In the genomic region with DNA sequence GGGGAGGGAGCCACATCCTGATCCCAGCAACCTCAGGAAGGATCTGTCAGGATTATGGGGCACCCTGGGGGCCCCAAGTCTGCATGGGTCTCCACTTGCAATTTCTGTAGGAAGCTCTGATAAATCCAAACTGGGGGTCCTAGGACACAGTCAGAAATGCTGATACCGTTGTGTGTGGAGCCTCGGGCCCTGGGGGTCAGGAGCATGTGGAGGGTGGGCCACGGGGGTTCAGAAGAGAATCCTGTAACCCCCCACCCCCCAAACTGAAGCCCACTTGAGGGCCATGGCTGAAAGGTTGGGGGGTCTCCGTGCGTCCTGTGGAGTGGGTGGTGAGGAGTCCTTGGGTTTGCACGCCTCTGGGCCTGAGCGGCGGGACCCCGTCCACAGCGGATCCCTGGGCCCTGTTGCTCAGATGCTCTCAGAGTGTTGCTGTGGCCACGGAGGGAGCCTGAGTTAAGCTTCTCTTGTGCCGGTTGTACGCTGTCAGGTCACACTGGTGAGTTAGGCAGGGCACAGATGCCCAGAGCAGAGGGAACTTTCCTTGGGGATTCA, we compare ENCODE assay signal across 17 cellular contexts.
A peak's percentile ranks its signal among the peaks of the same experiment; 100 is the strongest.
DNase-seq lines count a peak whose midpoint lies in the region; ATAC-seq, FAIRE-seq and TF ChIP-seq lines count a peak whose summit lies in the region.
"Had no signal": no experiment of that assay in that cellular context is flagged by ENCODE, and none has a peak within 500 bp of the region (broad histone marks: within the 10 kb centered on the region; RNA-seq: fewer than 3 reads in every experiment).

No MANE protein-coding gene starts in this region.

- no peaks in the 10 kb centered on the region for H3K9me3 ChIP-seq in HepG2 (ENCODE audit: low read length)
- no peaks in the 10 kb centered on the region for H3K9me3 ChIP-seq in right lobe of liver
- H3K9me3 ChIP-seq in mesenchymal stem cell (ENCODE audit: control insufficient read depth, low read length), result no peaks in the 10 kb centered on the region
- no peaks in the 10 kb centered on the region for H3K9me3 ChIP-seq in sigmoid colon
- no peaks in the 10 kb centered on the region for H3K9me3 ChIP-seq in thoracic aorta

- H2AFZ ChIP-seq in HepG2 (ENCODE audit: low read length) (no peak overlapping the region), mesenchymal stem cell (ENCODE audit: low read depth, low read length) (no peak overlapping the region)

- H3K4me2 ChIP-seq in HepG2 (ENCODE audit: low read depth, low read length) (no peak overlapping the region), mesenchymal stem cell (ENCODE audit: low read length, poor library complexity, severe bottlenecking) (no peak overlapping the region)

- no peak for FAIRE-seq in HepG2 (lab: Jason Lieb, UNC)
- FAIRE-seq: A204.1, D721Med, H1 had no signal

- no peak overlapping the region for H2BK5ac ChIP-seq in mesenchymal stem cell (ENCODE audit: low read depth, low read length, poor library complexity, severe bottlenecking)

- no peaks in the 10 kb centered on the region for H3K27me3 ChIP-seq in HepG2 (ENCODE audit: control insufficient read depth in 1 of 2, insufficient read depth in 2 of 2, low read length in 2 of 2)
- H3K27me3 ChIP-seq in right lobe of liver, result no peaks in the 10 kb centered on the region
- H3K27me3 ChIP-seq in mesenchymal stem cell (ENCODE audit: control insufficient read depth in 1 of 2, insufficient read depth in 1 of 2, low read length in 2 of 2), result no peaks in the 10 kb centered on the region
- no peaks in the 10 kb centered on the region for H3K27me3 ChIP-seq in sigmoid colon
- no peaks in the 10 kb centered on the region for H3K27me3 ChIP-seq in thoracic aorta (replicated peaks; ENCODE audit: insufficient read depth)
- H3K27me3 ChIP-seq: BLaER1 treated with 17β-estradiol and CSF1 and Interleukin-3, amounts not matched to agents 10 nM and 100 nM had no signal

- H3K4me1 ChIP-seq in HepG2 (ENCODE audit: insufficient read depth, low read length) (peaks cover 40% of the 10 kb centered on the region), right lobe of liver (peaks cover 2 to 71% (median 31%) of the 10 kb centered on the region in 4 donors), mesenchymal stem cell (ENCODE audit: control insufficient read depth, insufficient read depth, low read depth, low read length) (peaks cover 36% of the 10 kb centered on the region), sigmoid colon (peaks cover 0 to 48% (median 46%) of the 10 kb centered on the region in 4 donors), thoracic aorta (ENCODE audit: control insufficient read depth in 1 of 2, low read depth in 2 of 2) (peaks cover 41 to 49% of the 10 kb centered on the region in 2 donors)

- H3K4ac ChIP-seq in mesenchymal stem cell (ENCODE audit: low read depth in 1 of 2, low read length in 2 of 2), result no peak overlapping the region

- H4K8ac ChIP-seq in mesenchymal stem cell (ENCODE audit: low read length), result no peak overlapping the region

- 97% methylated on average over 13 of the region's 13 CpGs for WGBS in HepG2 (ENCODE audit: low lambda C conversion rate)
- 100% methylated on average over 2 of the region's 13 CpGs for WGBS in right lobe of liver (ENCODE audit: insufficient coverage, low coverage, low lambda C conversion rate, missing lambda C conversion rate)
- 97% methylated on average over 12 of the region's 13 CpGs for WGBS in mesenchymal stem cell
- 94 to 95% methylated on average over 13 of the region's 13 CpGs for WGBS in sigmoid colon, 2 donors

- no peak overlapping the region for H3K14ac ChIP-seq in mesenchymal stem cell (ENCODE audit: low read length in 2 of 2)

- H3K79me2 ChIP-seq in HepG2 (ENCODE audit: insufficient read depth, low read length), result peaks cover 33% of the 10 kb centered on the region

- H3K23ac ChIP-seq in mesenchymal stem cell (ENCODE audit: low read length in 2 of 2), result no peak overlapping the region

- ATAC-seq in HepG2 (no peak), right lobe of liver (no peak), thoracic aorta (ENCODE audit: insufficient number of reproducible peaks, low FRiP score, low read depth) (no peak), HG03442 (IDR thresholded peaks at IDR 0.05; ENCODE audit: unreplicated experiment) (no peak)

- no peak overlapping the region for H2BK12ac ChIP-seq in mesenchymal stem cell (ENCODE audit: low read length in 2 of 2)

- no peak overlapping the region for H2AK5ac ChIP-seq in mesenchymal stem cell (ENCODE audit: low read length, severe bottlenecking)

- in situ Hi-C loops in HepG2 (cut with HindIII; ENCODE audit: extremely low pct_ligation_motif_present, low pct_unique_long_range_greater_than_20kb), result loop anchor here (5.0 kb wide), 1 partner anchor 67 kb away; no protein-coding TSS in a partner anchor

- TF ChIP-seq EP300 in HepG2 (IDR thresholded peaks at IDR 0.05; ENCODE audit: low read depth in 2 of 2, low read length in 2 of 2), result no peak
- no peak for TF ChIP-seq EP300 in HepG2 (CRISPR knock-in tag; IDR thresholded peaks at IDR 0.05; ENCODE audit: borderline replicate concordance)
- no peak for TF ChIP-seq EP300 in sigmoid colon (IDR thresholded peaks at IDR 0.05)

- no peak overlapping the region for H4K91ac ChIP-seq in mesenchymal stem cell (ENCODE audit: low read length)

- H3K18ac ChIP-seq in mesenchymal stem cell (ENCODE audit: low read depth in 1 of 2, low read length in 2 of 2), result no peak overlapping the region

- H3K27ac ChIP-seq in HepG2 (ENCODE audit: extremely low read length, insufficient read depth, low read length) (no peak overlapping the region), right lobe of liver (no peak overlapping the region), mesenchymal stem cell (ENCODE audit: low read length, poor library complexity, severe bottlenecking) (no peak overlapping the region), sigmoid colon (peak overlapping the region in 3 of 4 donors; percentile 80 to 83 (median 83)), thoracic aorta (peak overlapping the region; percentile 77)
- H3K27ac ChIP-seq: 22Rv1 had no signal

- CTCF ChIA-PET in HepG2 (lab: Yijun Ruan, JAX; ENCODE audit: low intra/inter-chr PET ratio, low total read pairs), result interaction anchor here (0.7 to 1.4 kb wide), 2 partner anchors 42 to 127 kb away, joined by 3 to 9 read pairs; no protein-coding TSS in a partner anchor

- POLR2A ChIA-PET in HepG2 (lab: Yijun Ruan, JAX), result no interaction called here

- no peak overlapping the region for H3K9ac ChIP-seq in HepG2 (ENCODE audit: insufficient read depth, low read depth, low read length)
- no peak overlapping the region for H3K9ac ChIP-seq in mesenchymal stem cell (ENCODE audit: low read length)

- H2BK15ac ChIP-seq in mesenchymal stem cell (ENCODE audit: low read depth, poor library complexity, severe bottlenecking), result peak overlapping the region; percentile 85

- H4K20me1 ChIP-seq in HepG2 (ENCODE audit: insufficient read depth, low read length), result peaks cover 25% of the 10 kb centered on the region

- peaks cover 25 to 53% of the 10 kb centered on the region in 2 experiments; a peak in 4 of 5 replicates for H3K36me3 ChIP-seq in HepG2 (replicated peaks in 1 of 2; ENCODE audit: control insufficient read depth in 1 of 2, insufficient read depth in 2 of 2, low read length in 2 of 2)
- H3K36me3 ChIP-seq in right lobe of liver, result peaks cover 0 to 2% (median 0%) of the 10 kb centered on the region in 4 donors
- peaks cover 9 to 36% of the 10 kb centered on the region in 2 experiments for H3K36me3 ChIP-seq in mesenchymal stem cell (ENCODE audit: control insufficient read depth in 1 of 2, insufficient read depth in 2 of 2, low read depth in 1 of 2, low read length in 2 of 2)
- peaks cover 0 to 37% (median 20%) of the 10 kb centered on the region in 4 donors for H3K36me3 ChIP-seq in sigmoid colon
- peaks cover 17% of the 10 kb centered on the region for H3K36me3 ChIP-seq in thoracic aorta

- DNase-seq in HepG2 (ENCODE audit: low spot score), result no peak
- DNase-seq in right lobe of liver, result no peak
- no peak for DNase-seq in mesenchymal stem cell
- DNase-seq in sigmoid colon, result no peak
- DNase-seq in thoracic aorta (ENCODE audit: low spot score), result no peak
- no peak for DNase-seq in NCI-H2029 (lab: John Stamatoyannopoulos, UW)
- DNase-seq in SHP77 treated with DMSO at 0.1 percent for 48 hours (lab: John Stamatoyannopoulos, UW), result no peak
- DNase-seq: DMS 273 treated with DMSO at 0.1 percent for 48 hours, DMS79, GDM1 had no signal

- intact Hi-C loops in HepG2 (cut with micrococcal nuclease; ENCODE audit: unreplicated experiment), result no loop called here
- intact Hi-C loops in right lobe of liver (cut with DNase I), result loop anchor here (5.0 to 10.0 kb wide), 3 partner anchors 70 to 127 kb away; a partner anchor contains a TSS
- intact Hi-C loops in sigmoid colon (cut with DNase I), result loop anchor here (2.0 to 10.0 kb wide), 5 partner anchors 60 to 172 kb away; a partner anchor contains a TSS

- TF ChIP-seq CTCF in HepG2 (CRISPR knock-in tag; IDR thresholded peaks at IDR 0.05) (no peak), right lobe of liver (IDR thresholded peaks at IDR 0.05) (no peak), sigmoid colon (IDR thresholded peaks at IDR 0.05) (no peak), thoracic aorta (IDR thresholded peaks at IDR 0.05) (no peak)

- H3K79me1 ChIP-seq in mesenchymal stem cell (replicated peaks; ENCODE audit: low read length, poor library complexity, severe bottlenecking), result peaks cover 30% of the 10 kb centered on the region

- TF ChIP-seq RAD21 in HepG2 (CRISPR knock-in tag; IDR thresholded peaks at IDR 0.05), result no peak

- no peak for TF ChIP-seq POLR2A in HepG2 (IDR thresholded peaks at IDR 0.05; ENCODE audit: insufficient read depth in 1 of 2, low read depth in 2 of 2, low read length in 2 of 2)
- TF ChIP-seq POLR2A in right lobe of liver (IDR thresholded peaks at IDR 0.05), result no peak
- no peak for TF ChIP-seq POLR2A in sigmoid colon (IDR thresholded peaks at IDR 0.05)

- H2BK120ac ChIP-seq in mesenchymal stem cell (ENCODE audit: low read depth, low read length), result no peak overlapping the region

- BruUV-seq in HepG2 (replicated peaks; lab: Mats Ljungman, UMichigan), result no TSS peak

- no peak overlapping the region for H3K4me3 ChIP-seq in HepG2 (replicated peaks in 1 of 3; ENCODE audit: insufficient read depth in 1 of 3, low read depth in 2 of 3, low read length in 3 of 3)
- no peak overlapping the region for H3K4me3 ChIP-seq in right lobe of liver
- no peak overlapping the region for H3K4me3 ChIP-seq in mesenchymal stem cell (ENCODE audit: insufficient read depth in 1 of 2, low read depth in 1 of 2, low read length in 2 of 2)
- H3K4me3 ChIP-seq in sigmoid colon, result no peak overlapping the region
- no peak overlapping the region for H3K4me3 ChIP-seq in thoracic aorta
- H3K4me3 ChIP-seq: BLaER1 treated with 17β-estradiol and CSF1 and Interleukin-3, amounts not matched to agents 10 nM and 100 nM; GM12878 had no signal

Comparison
In these comparisons a context has a peak if more than half of its experiments do, and no peak if none do; other contexts are left out.
1. H3K27ac ChIP-seq: peak in sigmoid colon (3 of 4) and thoracic aorta (2 of 2); none in HepG2 (single experiment), right lobe of liver (0 of 3) and mesenchymal stem cell (single experiment).